ENCODE assay signal across 9 cellular contexts in the genomic region with DNA sequence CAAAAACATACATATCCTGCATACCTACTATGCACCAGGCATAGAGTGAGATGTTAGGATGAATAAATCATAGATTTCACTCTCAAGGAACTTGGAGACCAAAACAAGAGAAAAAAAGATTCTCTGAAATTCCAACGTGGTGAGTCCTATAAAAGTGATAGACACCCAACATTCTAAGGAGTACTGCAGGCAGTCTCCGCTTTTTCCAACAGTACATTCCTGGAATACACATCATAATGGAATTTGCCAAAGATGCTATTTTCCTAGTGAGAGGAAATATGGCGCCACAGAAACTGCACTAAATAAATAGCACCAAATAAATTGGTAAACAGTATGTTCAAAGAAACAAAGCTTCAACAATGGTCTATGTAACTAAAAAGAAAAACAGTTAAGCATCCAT. TPM values are rescaled to one million over a fixed set of nuclear protein-coding genes. Genes with fewer than 3 reads are reported as not detected.
A peak's percentile ranks its signal among the peaks of the same experiment; 100 is the strongest.
DNase-seq lines count a peak whose midpoint lies in the region; ATAC-seq and TF ChIP-seq lines count a peak whose summit lies in the region.
"Had no signal": no experiment of that assay in that cellular context is flagged by ENCODE, and none has a peak within 500 bp of the region (broad histone marks: within the 10 kb centered on the region; RNA-seq: fewer than 3 reads in every experiment).

No MANE protein-coding gene starts in this region.

- POLR2A ChIA-PET in PC-9 (lab: Charles Lee; ENCODE audit: unreplicated experiment) = no interaction called here

- H3K27ac ChIP-seq in PC-9 (0 out of 2 replicates have a peak overlapping the region, but pooled peaks have one; percentile 1), trophoblast cell (ENCODE audit: low read depth, low read length) (no peak overlapping the region)

- H4K20me1 ChIP-seq in PC-9 (ENCODE audit: insufficient read depth) = peaks cover 20% of the 10 kb centered on the region

- H3K4me2 ChIP-seq in PC-9 (no peak overlapping the region), trophoblast cell (ENCODE audit: low read length) (no peak overlapping the region)

- TF ChIP-seq CTCF in PC-9 (conservative IDR thresholded peaks at IDR 0.05) (no peak), choroid plexus epithelial cell (conservative IDR thresholded peaks at IDR 0.05; ENCODE audit: low read depth, low read length) (no peak), natural killer cell (IDR thresholded peaks at IDR 0.05) (no peak)

- H3K14ac ChIP-seq in trophoblast cell (ENCODE audit: low read length) = no peak overlapping the region

- intact Hi-C loops in PC-9 (cut with micrococcal nuclease; ENCODE audit: unreplicated experiment) (loop anchor here (1.0 kb wide), 1 partner anchor 38 kb away; no protein-coding TSS in a partner anchor), natural killer cell (cut with micrococcal nuclease) (loop anchor here (1.0 kb wide), 1 partner anchor 129 kb away; a partner anchor contains a TSS)

- no peak overlapping the region for H2AK5ac ChIP-seq in trophoblast cell (ENCODE audit: low read length)

- H3K23ac ChIP-seq in trophoblast cell (ENCODE audit: low read length) = no peak overlapping the region

- BruUV-seq in PC-9 (replicated peaks; lab: Mats Ljungman, UMichigan) = no TSS peak

- no peak overlapping the region for H2AFZ ChIP-seq in PC-9
- H2AFZ ChIP-seq in trophoblast cell (ENCODE audit: insufficient read depth, low read length, poor library complexity) = no peak overlapping the region

- H3K9ac ChIP-seq in trophoblast cell (ENCODE audit: low read length) = no peak overlapping the region

- H3K36me3 Mint-ChIP-seq in natural killer cell = peaks cover 12% of the 10 kb centered on the region

- H3F3A ChIP-seq in PC-9 (ENCODE audit: insufficient read depth, low read depth) = peaks cover 14% of the 10 kb centered on the region

- H3K79me2 ChIP-seq in PC-9 (ENCODE audit: low read depth) (peaks cover 98% of the 10 kb centered on the region), trophoblast cell (ENCODE audit: control insufficient read depth, insufficient read depth, low read length, poor library complexity) (no peaks in the 10 kb centered on the region)

- H2BK12ac ChIP-seq in trophoblast cell (ENCODE audit: low read length) = no peak overlapping the region

- no peak overlapping the region for H3K4me3 ChIP-seq in PC-9
- H3K4me3 ChIP-seq in choroid plexus epithelial cell (ENCODE audit: low read depth, low read length) = no peak overlapping the region
- H3K4me3 ChIP-seq in trophoblast cell (ENCODE audit: low read depth, low read length) = no peak overlapping the region

- peak overlapping the region; percentile 78 to 84 for H3K27ac Mint-ChIP-seq in natural killer cell

- H2BK120ac ChIP-seq in trophoblast cell (ENCODE audit: insufficient read depth, low read length, poor library complexity) = no peak overlapping the region

- ATAC-seq in natural killer cell = no peak
- ATAC-seq in GM19395 (IDR thresholded peaks at IDR 0.05; ENCODE audit: unreplicated experiment) = no peak
- ATAC-seq: sciatic nerve had no signal

- CTCF ChIA-PET in PC-9 (lab: Charles Lee) = no interaction called here

- H3K27me3 ChIP-seq in PC-9 (ENCODE audit: insufficient read depth, low read depth) (no peaks in the 10 kb centered on the region), trophoblast cell (ENCODE audit: insufficient read depth, low read length) (no peaks in the 10 kb centered on the region)

- H3K27me3 Mint-ChIP-seq in natural killer cell (ENCODE audit: low read depth in 2 of 2) = peaks cover 6 to 7% of the 10 kb centered on the region in 2 donors

- H3K9me3 ChIP-seq in PC-9 (ENCODE audit: insufficient read depth, low read depth) (no peaks in the 10 kb centered on the region), trophoblast cell (ENCODE audit: insufficient read depth, low read depth, low read length) (no peaks in the 10 kb centered on the region)

- H4K12ac ChIP-seq in trophoblast cell (ENCODE audit: low read depth, low read length) = no peak overlapping the region

- no peaks in the 10 kb centered on the region for H3K9me3 Mint-ChIP-seq in natural killer cell

- peak overlapping the region; percentile 62 for H3K4me3 Mint-ChIP-seq in natural killer cell

- no peaks in the 10 kb centered on the region for H3K9me2 ChIP-seq in PC-9 (ENCODE audit: insufficient read depth)

- peaks cover under 1% of the 10 kb centered on the region for H3K79me1 ChIP-seq in trophoblast cell (ENCODE audit: low read length)

- no peak overlapping the region for H4K8ac ChIP-seq in trophoblast cell (ENCODE audit: low read depth, low read length)

- peaks cover 25% of the 10 kb centered on the region for H3K4me1 ChIP-seq in PC-9 (replicated peaks; ENCODE audit: insufficient read depth)
- H3K4me1 ChIP-seq in trophoblast cell (ENCODE audit: control insufficient read depth in 1 of 2, insufficient read depth in 2 of 2, low read length in 2 of 2) = peaks cover 0 to 2% of the 10 kb centered on the region in 2 experiments

- WGBS in trophoblast cell (ENCODE audit: extremely low coverage, insufficient coverage, insufficient read length) = no CpG with 5 or more reads among the region's 3 CpGs

- H3K36me3 ChIP-seq in PC-9 (ENCODE audit: low read depth) = peaks cover 49% of the 10 kb centered on the region
- peaks cover 0 to 3% of the 10 kb centered on the region in 2 experiments for H3K36me3 ChIP-seq in trophoblast cell (ENCODE audit: control insufficient read depth in 1 of 2, insufficient read depth in 2 of 2, low read length in 2 of 2)

- H2BK5ac ChIP-seq in trophoblast cell (ENCODE audit: low read depth, low read length, poor library complexity) = no peak overlapping the region

- H3K4ac ChIP-seq in trophoblast cell (ENCODE audit: low read depth, low read length) = no peak overlapping the region

- DNase-seq in GM03348 (ENCODE audit: low spot score) = peak; percentile 77
- DNase-seq in PC-9 = no peak
- DNase-seq in choroid plexus epithelial cell (ENCODE audit: low read depth) = peak; percentile 59
- DNase-seq in natural killer cell = no peak
- DNase-seq in Ammon's horn (ENCODE audit: low spot score) = no peak
- DNase-seq in trophoblast cell = no peak
- DNase-seq: effector CD8-positive, alpha-beta T cell had no signal

- H4K91ac ChIP-seq in trophoblast cell (ENCODE audit: low read depth, low read length) = no peak overlapping the region

- no peak overlapping the region for H3K18ac ChIP-seq in trophoblast cell (ENCODE audit: low read length)

- peaks cover 84 to 86% of the 10 kb centered on the region in 2 donors for H3K4me1 Mint-ChIP-seq in natural killer cell

RNA-seq across cellular contexts. Expression of a gene that starts 6.0 kb away (rescaled TPM):
- 94.0 and 201 TPM in 2 replicates for total RNA-seq in PC-9 (2021)
- 100 to 1,000 TPM; 100 to 126 (median 118) TPM for total RNA-seq in natural killer cell
- polyA plus RNA-seq in trophoblast cell (2013) = 99.0 and 103 TPM in 2 replicates

Comparison
In these comparisons a context has a peak if more than half of its experiments do, and no peak if none do; other contexts are left out.
1. DNase-seq: peak in GM03348 (single experiment) and choroid plexus epithelial cell (single experiment); none in PC-9 (0 of 2), natural killer cell (single experiment), Ammon's horn (single experiment) and trophoblast cell (0 of 2).